In genomic region chr3:190026154-190026553, GRCh38 we compare ENCODE assay signal across 13 cellular contexts.
"Had no signal": no experiment of that assay in that cellular context is flagged by ENCODE, and none has a peak within 500 bp of the region (broad histone marks: within the 10 kb centered on the region; RNA-seq: fewer than 3 reads in every experiment).

No MANE protein-coding gene starts in this region.

- DNase-seq: activated CD4-positive, alpha-beta T cell treated with anti-CD3 and anti-CD28 coated beads, Interleukin-2, amount 50 U/mL, for 1 hour; activated CD4-positive, CD25-positive, alpha-beta regulatory T cell; activated T-cell treated with anti-CD3 and anti-CD28 coated beads, Interleukin-2, amount 50 U/mL, for 1 hour; central memory CD4-positive, alpha-beta T cell; effector memory CD8-positive, alpha-beta T cell; hippocampal formation; lower lobe of right lung; naive thymus-derived CD8-positive, alpha-beta T cell; stimulated activated CD4-positive, alpha-beta T cell treated with anti-CD3 and anti-CD28 coated beads, Interleukin-4, amount 100 ng/mL, for 1 hour; stimulated activated CD8-positive, alpha-beta memory T cell treated with anti-CD3 and anti-CD28 coated beads, Interleukin-4, amount 100 ng/mL, for 48 hours; T-cell; T1000 had no signal

- H3K4me1 ChIP-seq: lower lobe of right lung, prostate gland had no signal

- ATAC-seq: effector memory CD8-positive, alpha-beta T cell; lower lobe of right lung; naive thymus-derived CD8-positive, alpha-beta T cell; T-cell had no signal

- H3K36me3 ChIP-seq: lower lobe of right lung, prostate gland had no signal

- H3K9me3 ChIP-seq: lower lobe of right lung, prostate gland had no signal

- H3K4me3 ChIP-seq: lower lobe of right lung, prostate gland had no signal

- H3K27ac ChIP-seq: lower lobe of right lung, prostate gland had no signal
